ENCODE assay signal across 8 cellular contexts in the genomic region with DNA sequence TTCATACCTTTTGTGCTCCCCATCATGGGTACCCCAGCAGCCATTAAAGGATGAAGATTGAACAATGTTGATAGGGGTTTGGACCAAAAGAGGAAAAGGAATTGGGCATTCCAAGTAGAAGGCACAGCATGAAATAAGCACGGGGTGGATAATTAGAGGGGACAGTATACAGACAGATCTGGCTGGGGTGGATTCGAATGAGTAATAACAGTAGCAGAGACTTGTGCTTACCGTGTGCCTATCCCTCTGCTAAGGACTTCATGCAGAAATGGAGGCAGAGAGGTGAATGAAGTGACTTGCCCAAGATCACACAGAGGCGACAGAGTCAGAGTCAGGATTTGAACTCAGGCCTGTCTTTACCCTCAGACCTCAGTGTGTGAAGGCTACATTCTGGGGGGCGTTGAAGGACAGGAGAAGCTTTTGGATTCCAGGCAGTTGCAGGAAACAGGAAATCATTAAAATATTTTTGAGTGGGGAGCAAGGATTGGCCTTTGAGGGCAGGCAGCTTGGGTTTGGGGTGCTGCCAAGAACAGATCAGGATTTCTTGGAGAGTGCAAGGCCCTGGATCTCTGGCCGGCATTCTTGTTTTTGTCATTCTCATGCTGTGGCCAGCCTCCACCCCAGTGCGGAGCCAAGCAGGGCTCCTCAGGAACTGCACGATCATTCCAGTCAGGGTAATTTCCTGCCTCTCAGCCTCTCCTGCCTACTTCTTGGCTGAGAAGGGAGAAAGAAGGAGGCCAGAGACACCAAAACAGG. TPM values are rescaled to one million over a fixed set of nuclear protein-coding genes. Genes with fewer than 3 reads are reported as not detected.
A peak's percentile ranks its signal among the peaks of the same experiment; 100 is the strongest.
DNase-seq lines count a peak whose midpoint lies in the region; ATAC-seq and TF ChIP-seq lines count a peak whose summit lies in the region.

No MANE protein-coding gene starts in this region.

- DNase-seq in AG10803 (ENCODE audit: low read depth), result peak; percentile 99
- DNase-seq in activated CD8-positive, alpha-beta T cell treated with anti-CD3 and anti-CD28 coated beads for 36 hours, result no peak
- DNase-seq in foreskin melanocyte, result peak; percentile 18
- no peak for DNase-seq in erythroblast (lab: John Stamatoyannopoulos, UW)
- DNase-seq in NCI-H2107 (lab: John Stamatoyannopoulos, UW), result no peak
- no peak for DNase-seq in NCI-H69 (lab: John Stamatoyannopoulos, UW)

- no peak overlapping the region for H2AFZ ChIP-seq in parathyroid adenoma

- TF ChIP-seq CTCF in AG10803 (conservative IDR thresholded peaks at IDR 0.05; ENCODE audit: low read length) (no peak), parathyroid adenoma (IDR thresholded peaks at IDR 0.05) (no peak)
- no peak for TF ChIP-seq CTCF in activated CD8-positive, alpha-beta T cell treated with anti-CD3 and anti-CD28 coated beads for 36 hours (IDR thresholded peaks at IDR 0.05)

- no peak overlapping the region for H3K4me3 Mint-ChIP-seq in activated CD8-positive, alpha-beta T cell treated with anti-CD3 and anti-CD28 coated beads for 36 hours

- H3K27ac Mint-ChIP-seq in activated CD8-positive, alpha-beta T cell treated with anti-CD3 and anti-CD28 coated beads for 36 hours, result peak overlapping the region; percentile 10

- no peak overlapping the region for H3K4me2 ChIP-seq in parathyroid adenoma (ENCODE audit: low read length)

- no peaks in the 10 kb centered on the region for H3K27me3 Mint-ChIP-seq in activated CD8-positive, alpha-beta T cell treated with anti-CD3 and anti-CD28 coated beads for 36 hours

- H3K36me3 Mint-ChIP-seq in activated CD8-positive, alpha-beta T cell treated with anti-CD3 and anti-CD28 coated beads for 36 hours (ENCODE audit: low read depth), result peaks cover 29% of the 10 kb centered on the region

- no peak for ATAC-seq in activated CD8-positive, alpha-beta T cell treated with anti-CD3 and anti-CD28 coated beads for 36 hours
- no peak for ATAC-seq in GM21423 (IDR thresholded peaks at IDR 0.05; ENCODE audit: unreplicated experiment)

- no peak overlapping the region for H3K9ac ChIP-seq in parathyroid adenoma

- H3K27me3 ChIP-seq in parathyroid adenoma (ENCODE audit: control insufficient read depth, insufficient read depth, low read length), result no peaks in the 10 kb centered on the region

- CTCF ChIA-PET in activated CD8-positive, alpha-beta T cell treated with anti-CD3 and anti-CD28 coated beads for 36 hours (lab: Charles Lee), result no interaction called here

- no peaks in the 10 kb centered on the region for H3K36me3 ChIP-seq in parathyroid adenoma (ENCODE audit: control insufficient read depth, insufficient read depth, low read length)

- no peaks in the 10 kb centered on the region for H3K9me3 Mint-ChIP-seq in activated CD8-positive, alpha-beta T cell treated with anti-CD3 and anti-CD28 coated beads for 36 hours

- peak overlapping the region; percentile 77 for H3K27ac ChIP-seq in parathyroid adenoma

- peaks cover 3% of the 10 kb centered on the region for H3K79me2 ChIP-seq in parathyroid adenoma

- intact Hi-C loops in activated CD8-positive, alpha-beta T cell treated with anti-CD3 and anti-CD28 coated beads for 36 hours (cut with micrococcal nuclease), result no loop called here

- H3K4me3 ChIP-seq in AG10803 (ENCODE audit: low read length) (peak overlapping the region; percentile 20; the same call in 1 of the 2 replicates), parathyroid adenoma (ENCODE audit: low read depth, low read length) (no peak overlapping the region)

- no peaks in the 10 kb centered on the region for H3K9me3 ChIP-seq in parathyroid adenoma (ENCODE audit: control insufficient read depth, low read length)

- POLR2A ChIA-PET in activated CD8-positive, alpha-beta T cell treated with anti-CD3 and anti-CD28 coated beads for 36 hours (lab: Charles Lee), result interaction anchor here (0.6 kb wide), 1 partner anchor 422 kb away, joined by 4 read pairs; no protein-coding TSS in a partner anchor

- peaks cover 2% of the 10 kb centered on the region for H3K4me1 ChIP-seq in parathyroid adenoma

- no peak for TF ChIP-seq POLR2A in erythroblast (IDR thresholded peaks at IDR 0.05; ENCODE audit: low read length)

- no peaks in the 10 kb centered on the region for H3K4me1 Mint-ChIP-seq in activated CD8-positive, alpha-beta T cell treated with anti-CD3 and anti-CD28 coated beads for 36 hours (ENCODE audit: low read depth)

RNA-seq across cellular contexts. Expression of a gene that starts 18.7 kb away (rescaled TPM):
- 10 to 100 TPM; 35.5 to 36.5 TPM for total RNA-seq in activated CD8-positive, alpha-beta T cell treated with anti-CD3 and anti-CD28 coated beads for 36 hours

RNA-seq across cellular contexts. Expression of a gene that starts 19.0 kb away (rescaled TPM):
- total RNA-seq in activated CD8-positive, alpha-beta T cell treated with anti-CD3 and anti-CD28 coated beads for 36 hours, result 10 to 100 TPM; 19.5 to 19.8 TPM

RNA-seq across cellular contexts. Expression of a gene that starts 30.0 kb away (rescaled TPM):
- 10 to 100 TPM; 35.5 to 37.1 TPM for total RNA-seq in activated CD8-positive, alpha-beta T cell treated with anti-CD3 and anti-CD28 coated beads for 36 hours

RNA-seq across cellular contexts. Expression of a gene that starts 34.4 kb away (rescaled TPM):
- total RNA-seq in activated CD8-positive, alpha-beta T cell treated with anti-CD3 and anti-CD28 coated beads for 36 hours, result 10 to 100 TPM; 74.6 to 80.3 TPM

RNA-seq across cellular contexts. Expression of a gene that starts 36.4 kb away (rescaled TPM):
- total RNA-seq in activated CD8-positive, alpha-beta T cell treated with anti-CD3 and anti-CD28 coated beads for 36 hours, result 100 to 1,000 TPM; 280 to 297 TPM

Comparison
In these comparisons a context has a peak if more than half of its experiments do, and no peak if none do; other contexts are left out.
1. DNase-seq: peak in AG10803 (single experiment) and foreskin melanocyte (single experiment); none in activated CD8-positive, alpha-beta T cell treated with anti-CD3 and anti-CD28 coated beads for 36 hours (single experiment), erythroblast (0 of 2), NCI-H2107 (single experiment) and NCI-H69 (single experiment).